In genomic region chr11:36288442-36289225, GRCh38 we compare ENCODE assay signal across 8 cellular contexts. TPM values are rescaled to one million over a fixed set of nuclear protein-coding genes. Genes with fewer than 3 reads are reported as not detected.
DNase-seq lines count a peak whose midpoint lies in the region; ATAC-seq, FAIRE-seq and TF ChIP-seq lines count a peak whose summit lies in the region.

No MANE protein-coding gene starts in this region.

- DNase-seq in CD4-positive, alpha-beta T cell = no peak
- DNase-seq in Karpas-422 (peak; percentile 56), memory B cell (ENCODE audit: low spot score in 2 of 2) (no peak), NCI-H774 (lab: John Stamatoyannopoulos, UW) (no peak), H54 (ENCODE audit: insufficient read length, low spot score) (no peak)

- no peaks in the 10 kb centered on the region for H3K27me3 Mint-ChIP-seq in CD4-positive, alpha-beta T cell
- H3K27me3 Mint-ChIP-seq in brain (peaks cover 13% of the 10 kb centered on the region), memory B cell (no peaks in the 10 kb centered on the region)

- peaks cover 11% of the 10 kb centered on the region; the same call in 1 of the 2 replicates for H3K79me2 ChIP-seq in Karpas-422 (ENCODE audit: low read length)

- no peak for FAIRE-seq in H54 (lab: Jason Lieb, UNC)

- peak overlapping the region; percentile 94 for H3K4me3 Mint-ChIP-seq in CD4-positive, alpha-beta T cell
- H3K4me3 Mint-ChIP-seq in brain (peak overlapping the region; percentile 95 to 99 (median 97)), memory B cell (peak overlapping the region; percentile 83)

- peaks cover 17% of the 10 kb centered on the region for H3K4me1 ChIP-seq in Karpas-422 (ENCODE audit: low read length)

- POLR2A ChIA-PET in CD4-positive, alpha-beta T cell (lab: Charles Lee) = no interaction called here

- H3K4me2 ChIP-seq in Karpas-422 (ENCODE audit: low read depth, low read length, poor library complexity, severe bottlenecking) = peak overlapping the region; percentile 74

- CTCF ChIA-PET in CD4-positive, alpha-beta T cell (lab: Charles Lee) = interaction anchor here (0.7 to 1.8 kb wide), 2 partner anchors 204 to 1438 kb away, joined by 3 to 13 read pairs; no protein-coding TSS in a partner anchor

- H3K27ac Mint-ChIP-seq in CD4-positive, alpha-beta T cell = peak overlapping the region; percentile 73
- peak overlapping the region; percentile 85 to 97 (median 92) for H3K27ac Mint-ChIP-seq in brain
- H3K27ac Mint-ChIP-seq in memory B cell = peak overlapping the region; percentile 79

- H4K20me1 ChIP-seq in Karpas-422 (ENCODE audit: insufficient read depth, low read depth, low read length) = no peaks in the 10 kb centered on the region

- H3K36me3 Mint-ChIP-seq in CD4-positive, alpha-beta T cell (ENCODE audit: low read depth) = peaks cover 14% of the 10 kb centered on the region
- no peaks in the 10 kb centered on the region for H3K36me3 Mint-ChIP-seq in brain
- H3K36me3 Mint-ChIP-seq in memory B cell = no peaks in the 10 kb centered on the region

- no peaks in the 10 kb centered on the region for H3K36me3 ChIP-seq in Karpas-422 (ENCODE audit: insufficient read depth, low read length)

- H3K9me2 ChIP-seq in Karpas-422 (replicated peaks; ENCODE audit: insufficient read depth, low read length) = no peaks in the 10 kb centered on the region

- peak overlapping the region; percentile 79 for H3K4me3 ChIP-seq in Karpas-422 (ENCODE audit: low read length)

- ATAC-seq in CD4-positive, alpha-beta T cell (ENCODE audit: poor library complexity) = no peak
- ATAC-seq in memory B cell (ENCODE audit: low read depth) (peak; percentile 18), HG03520 (IDR thresholded peaks at IDR 0.05; ENCODE audit: unreplicated experiment) (no peak), HG02981 (IDR thresholded peaks at IDR 0.05; ENCODE audit: unreplicated experiment) (no peak)

- intact Hi-C loops in CD4-positive, alpha-beta T cell (cut with DNase I, micrococcal nuclease) = loop anchor here in 1 of 2 experiments (10.0 kb wide), 1 partner anchor 1374 kb away; the partner anchor contains the start of genes APIP and PDHX

- TF ChIP-seq POLR2A in H54 (IDR thresholded peaks at IDR 0.05; ENCODE audit: low read depth, low read length) = no peak

- peak overlapping the region; percentile 92 for H2AFZ ChIP-seq in Karpas-422 (ENCODE audit: low read length)

- no peaks in the 10 kb centered on the region for H3K27me3 ChIP-seq in CD4-positive, alpha-beta T cell (ENCODE audit: control insufficient read depth, insufficient read depth, low read length)
- H3K27me3 ChIP-seq in Karpas-422 (ENCODE audit: low read length) = no peaks in the 10 kb centered on the region

- no peaks in the 10 kb centered on the region for H3K9me3 Mint-ChIP-seq in CD4-positive, alpha-beta T cell
- H3K9me3 Mint-ChIP-seq in brain = no peaks in the 10 kb centered on the region
- no peaks in the 10 kb centered on the region for H3K9me3 Mint-ChIP-seq in memory B cell

- TF ChIP-seq CTCF in CD4-positive, alpha-beta T cell (IDR thresholded peaks at IDR 0.05) = no peak
- TF ChIP-seq CTCF in brain (conservative IDR thresholded peaks at IDR 0.05) = no peak

- H3K9me3 ChIP-seq in CD4-positive, alpha-beta T cell (ENCODE audit: control insufficient read depth, low read length) = no peaks in the 10 kb centered on the region
- H3K9me3 ChIP-seq in Karpas-422 (ENCODE audit: low read length) = no peaks in the 10 kb centered on the region

- H3K9ac ChIP-seq in Karpas-422 (ENCODE audit: low read length) = peak overlapping the region; percentile 66

- no peak overlapping the region for H3K27ac ChIP-seq in CD4-positive, alpha-beta T cell (ENCODE audit: low read depth, low read length)
- no peak overlapping the region for H3K27ac ChIP-seq in Karpas-422 (ENCODE audit: low read length)

- peaks cover 46% of the 10 kb centered on the region for H3K4me1 Mint-ChIP-seq in CD4-positive, alpha-beta T cell (ENCODE audit: low read depth)
- H3K4me1 Mint-ChIP-seq in brain = peaks cover 35% of the 10 kb centered on the region
- H3K4me1 Mint-ChIP-seq in memory B cell = peaks cover 19% of the 10 kb centered on the region

RNA-seq across cellular contexts. Expression of gene COMMD9, which starts 0.6 kb away (rescaled TPM):
- 10 to 100 TPM; 33.6 to 34.6 TPM for total RNA-seq in CD4-positive, alpha-beta T cell
- 23.2 and 31.0 TPM in 2 replicates for total RNA-seq in Karpas-422 (2014; rRNA removed; shearing (Covaris generic); ENCODE audit: low replicate concordance)
- polyA plus RNA-seq in brain (ENCODE audit: insufficient read depth, low read depth, low replicate concordance) = 90.2 TPM

RNA-seq across cellular contexts. Expression of gene PRR5L, which starts 7.5 kb away (rescaled TPM):
- 1 to 10 TPM; 5.4 to 7.6 TPM for total RNA-seq in CD4-positive, alpha-beta T cell
- total RNA-seq in Karpas-422 (2014; rRNA removed; shearing (Covaris generic); ENCODE audit: low replicate concordance) = not detected in 2 replicates
- 9.0 TPM for polyA plus RNA-seq in brain (ENCODE audit: insufficient read depth, low read depth, low replicate concordance)
